Comparison of ENCODE assay signal across 8 cellular contexts in the genomic region with DNA sequence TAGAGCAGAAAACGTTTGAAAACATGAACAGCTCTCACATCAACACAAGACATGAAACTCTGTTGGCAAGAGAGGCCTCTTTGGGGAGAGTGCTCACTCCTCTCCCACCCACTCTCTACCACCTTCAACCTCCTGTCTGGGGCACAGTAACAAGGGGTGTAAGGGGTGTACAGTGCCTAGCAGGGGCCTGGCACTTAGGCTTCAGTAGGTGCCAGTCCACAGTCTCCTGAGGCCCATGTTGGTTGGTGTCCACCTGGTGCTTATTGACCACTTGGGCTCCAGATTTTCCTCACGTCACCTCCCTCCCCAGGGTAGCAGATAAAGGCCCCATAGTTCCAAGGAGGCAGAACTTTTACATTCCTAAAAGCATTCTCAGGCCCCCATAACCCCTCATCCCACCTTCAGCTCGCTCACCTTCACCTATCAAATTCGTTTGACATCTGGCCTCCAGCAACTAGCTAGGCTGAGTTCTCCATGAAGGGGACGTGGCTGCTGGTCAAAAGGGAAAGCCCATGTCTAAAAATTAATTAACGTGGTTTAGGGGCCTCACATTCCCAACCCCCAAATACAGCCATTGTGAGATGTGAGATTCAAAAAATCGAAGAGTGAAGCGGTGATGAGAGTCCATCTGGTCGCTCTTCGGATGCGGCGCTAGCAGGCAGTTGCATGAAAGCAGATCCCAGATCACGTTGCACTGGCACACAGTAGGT. TPM values are rescaled to one million over a fixed set of nuclear protein-coding genes. Genes with fewer than 3 reads are reported as not detected.
DNase-seq lines count a peak whose midpoint lies in the region; ATAC-seq and TF ChIP-seq lines count a peak whose summit lies in the region.

No MANE protein-coding gene starts in this region.

- H3K4me3 Mint-ChIP-seq in Calu3 (ENCODE audit: low read depth, unreplicated experiment), result peak overlapping the region; percentile 79

- peaks cover 26% of the 10 kb centered on the region for H3K79me1 ChIP-seq in trophoblast cell (ENCODE audit: low read length)

- peaks cover 25% of the 10 kb centered on the region for H3K79me2 ChIP-seq in trophoblast cell (ENCODE audit: control insufficient read depth, insufficient read depth, low read length, poor library complexity)

- H3K9ac ChIP-seq in trophoblast cell (ENCODE audit: low read length), result peak overlapping the region; percentile 31

- intact Hi-C loops in Calu3 (cut with micrococcal nuclease; ENCODE audit: unreplicated experiment), result loop anchor here (5.0 kb wide), 1 partner anchor 61 kb away; no protein-coding TSS in a partner anchor

- peak overlapping the region; percentile 42 for H2AFZ ChIP-seq in trophoblast cell (ENCODE audit: insufficient read depth, low read length, poor library complexity)

- H3K4me3 ChIP-seq in epithelial cell of proximal tubule (ENCODE audit: low read depth, low read length), result peak overlapping the region; percentile 87
- H3K4me3 ChIP-seq in trophoblast cell (ENCODE audit: low read depth, low read length), result peak overlapping the region; percentile 88

- H4K12ac ChIP-seq in trophoblast cell (ENCODE audit: low read depth, low read length), result peak overlapping the region; percentile 60

- no peaks in the 10 kb centered on the region for H3K9me3 Mint-ChIP-seq in Calu3 (ENCODE audit: low read depth, unreplicated experiment)

- peak overlapping the region; percentile 78 for H2BK12ac ChIP-seq in trophoblast cell (ENCODE audit: low read length)

- peak overlapping the region; percentile 94 for H3K27ac ChIP-seq in RWPE1
- no peak overlapping the region for H3K27ac ChIP-seq in trophoblast cell (ENCODE audit: low read depth, low read length)

- peaks cover 20 to 32% of the 10 kb centered on the region in 2 experiments for H3K4me1 ChIP-seq in trophoblast cell (ENCODE audit: control insufficient read depth in 1 of 2, insufficient read depth in 2 of 2, low read length in 2 of 2)

- peak overlapping the region; percentile 97 for H3K4me2 ChIP-seq in trophoblast cell (ENCODE audit: low read length)

- H2AK5ac ChIP-seq in trophoblast cell (ENCODE audit: low read length), result peak overlapping the region; percentile 53

- peaks cover 48% of the 10 kb centered on the region for H3K4me1 Mint-ChIP-seq in Calu3 (ENCODE audit: low read depth, unreplicated experiment)

- no peak for ATAC-seq in HG02798 (IDR thresholded peaks at IDR 0.05; ENCODE audit: poor library complexity, unreplicated experiment)

- peak overlapping the region; percentile 90 for H4K8ac ChIP-seq in trophoblast cell (ENCODE audit: low read depth, low read length)

- no TSS peak for BruUV-seq in Calu3 (replicated peaks; lab: Mats Ljungman, UMichigan)

- peak overlapping the region; percentile 15 for H3K4ac ChIP-seq in trophoblast cell (ENCODE audit: low read depth, low read length)

- TF ChIP-seq CTCF in Calu3 (IDR thresholded peaks at IDR 0.05; ENCODE audit: unreplicated experiment) (no peak), RWPE1 (conservative IDR thresholded peaks at IDR 0.05; ENCODE audit: low read depth) (no peak), epithelial cell of proximal tubule (conservative IDR thresholded peaks at IDR 0.05; ENCODE audit: low read depth, low read length) (no peak)

- DNase-seq in Calu3 (no peak), RWPE1 (ENCODE audit: low spot score) (no peak), epithelial cell of proximal tubule (ENCODE audit: low read depth) (no peak), trophoblast cell (no peak), KG1 (lab: John Stamatoyannopoulos, UW) (no peak)
- no peak for DNase-seq in activated effector memory CD4-positive, alpha-beta T cell treated with anti-CD3 and anti-CD28 coated beads, Interleukin-2, amount 50 U/mL, for 16 hours
- no peak for DNase-seq in stimulated activated CD4-positive, alpha-beta T cell treated with anti-CD3 and anti-CD28 coated beads, Interleukin-4, amount 100 ng/mL, for 24 hours

- no peaks in the 10 kb centered on the region for H3K9me3 ChIP-seq in trophoblast cell (ENCODE audit: insufficient read depth, low read depth, low read length)

- H3K23ac ChIP-seq in trophoblast cell (ENCODE audit: low read length), result no peak overlapping the region

- H3K18ac ChIP-seq in trophoblast cell (ENCODE audit: low read length), result no peak overlapping the region

- H3K36me3 ChIP-seq in trophoblast cell (ENCODE audit: control insufficient read depth in 1 of 2, insufficient read depth in 2 of 2, low read length in 2 of 2), result peaks cover 0 to 3% of the 10 kb centered on the region in 2 experiments

- peaks cover 43% of the 10 kb centered on the region for H3K36me3 Mint-ChIP-seq in Calu3 (ENCODE audit: insufficient read depth, unreplicated experiment)

- WGBS in trophoblast cell (ENCODE audit: extremely low coverage, insufficient coverage, insufficient read length), result no CpG with 5 or more reads among the region's 13 CpGs

- POLR2A ChIA-PET in RWPE1 (lab: Yijun Ruan, JAX; ENCODE audit: low non-redundant PET), result no interaction called here

- peak overlapping the region; percentile 58 for H4K91ac ChIP-seq in trophoblast cell (ENCODE audit: low read depth, low read length)

- no peaks in the 10 kb centered on the region for H3K27me3 Mint-ChIP-seq in Calu3 (ENCODE audit: unreplicated experiment)

- H2BK5ac ChIP-seq in trophoblast cell (ENCODE audit: low read depth, low read length, poor library complexity), result no peak overlapping the region

- H3K27me3 ChIP-seq in trophoblast cell (ENCODE audit: insufficient read depth, low read length), result no peaks in the 10 kb centered on the region

- no peak overlapping the region for H2BK120ac ChIP-seq in trophoblast cell (ENCODE audit: insufficient read depth, low read length, poor library complexity)

- H3K27ac Mint-ChIP-seq in Calu3 (ENCODE audit: unreplicated experiment), result peak overlapping the region; percentile 77

- CTCF ChIA-PET in Calu3 (lab: Charles Lee) (interaction anchor here (0.8 kb wide), 1 partner anchor 24 kb away, joined by 3 read pairs; no protein-coding TSS in a partner anchor), RWPE1 (lab: Yijun Ruan, JAX) (no interaction called here)

- peak overlapping the region; percentile 61 for H3K14ac ChIP-seq in trophoblast cell (ENCODE audit: low read length)

RNA-seq across cellular contexts. Expression of gene MED15, which starts 0.7 kb away (rescaled TPM):
- 137 and 144 TPM in 2 replicates for total RNA-seq in Calu3 (2022)
- 51.9 and 57.7 TPM in 2 replicates for total RNA-seq in epithelial cell of proximal tubule
- 85.5 and 85.6 TPM in 2 replicates for polyA plus RNA-seq in trophoblast cell (2013)

RNA-seq across cellular contexts. Expression of gene KLHL22, which starts 11.1 kb away (rescaled TPM):
- 26.5 and 28.1 TPM in 2 replicates for total RNA-seq in Calu3 (2022)
- total RNA-seq in epithelial cell of proximal tubule, result 18.0 and 21.9 TPM in 2 replicates
- 9.3 and 10.9 TPM in 2 replicates for polyA plus RNA-seq in trophoblast cell (2013)
